1 cellular context compared by ENCODE assay signal in genomic region chrX:30657542-30658238, GRCh38.
TF ChIP-seq lines count a peak whose summit lies in the region.

No MANE protein-coding gene starts in this region.

TF ChIP-seq in SK-N-SH, 30 proteins besides CTCF, POLR2A, EP300 and RAD21 (continued from another document):
- TF ChIP-seq FOSL2 (IDR thresholded peaks at IDR 0.05; ENCODE audit: borderline replicate concordance, low read depth) (no peak), NRF1 (IDR thresholded peaks at IDR 0.05; ENCODE audit: low read depth, low read length) (no peak), TCF12 (IDR thresholded peaks at IDR 0.05) (no peak), JUND (IDR thresholded peaks at IDR 0.05) (no peak), FOXJ3 (CRISPR knock-in tag; IDR thresholded peaks at IDR 0.05) (no peak)
